ENCODE assay signal across 1 cellular context in the genomic region with DNA sequence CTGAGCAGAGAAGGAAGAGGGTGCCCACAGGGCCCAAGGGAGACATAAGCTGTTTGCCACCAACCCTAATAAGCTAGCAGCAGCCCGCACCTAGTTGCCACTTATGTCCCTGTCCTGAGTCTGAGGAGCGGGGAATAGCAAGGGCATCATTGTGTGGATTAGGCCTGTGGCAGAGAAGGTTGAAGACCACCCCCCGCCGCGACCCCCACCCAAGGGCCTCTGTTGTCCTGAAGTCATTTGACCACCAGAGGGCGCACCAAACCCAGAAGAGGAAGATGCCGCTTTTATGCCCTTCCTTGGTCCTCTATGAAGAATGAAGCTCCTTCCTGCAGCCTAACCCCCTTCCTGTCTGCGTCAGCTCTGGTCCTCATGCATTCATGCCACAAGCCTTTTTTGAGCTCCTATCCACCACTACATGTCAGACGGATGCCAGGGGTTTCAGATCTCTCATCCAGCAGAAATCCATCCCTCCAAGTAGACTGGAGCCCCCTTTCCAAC.
TF ChIP-seq lines count a peak whose summit lies in the region.

No MANE protein-coding gene starts in this region.

TF ChIP-seq in endothelial cell of umbilical vein, 7 proteins besides CTCF, POLR2A, EP300 and RAD21:
- TF ChIP-seq FOS (IDR thresholded peaks at IDR 0.05; ENCODE audit: borderline replicate concordance, insufficient read depth, low read length) (no peak), JUN (IDR thresholded peaks at IDR 0.05; ENCODE audit: borderline replicate concordance, insufficient read depth, insufficient read length, low read depth) (no peak), EZH2 (IDR thresholded peaks at IDR 0.05; ENCODE audit: borderline replicate concordance, low read depth, low read length, severe bottlenecking) (no peak), MAX (IDR thresholded peaks at IDR 0.05; ENCODE audit: insufficient read depth, insufficient read length) (no peak), GATA2 (IDR thresholded peaks at IDR 0.05; ENCODE audit: insufficient read depth, insufficient read length, low read depth, low read length) (no peak), MYC (IDR thresholded peaks at IDR 0.05; ENCODE audit: low read depth, low read length) (no peak), POLR2AphosphoS5 (IDR thresholded peaks at IDR 0.05; ENCODE audit: insufficient read depth, low read depth, low read length) (no peak)
